In genomic region chr6:159748127-159748526, GRCh38 we compare ENCODE assay signal across 6 cellular contexts. TPM values are rescaled to one million over a fixed set of nuclear protein-coding genes. Genes with fewer than 3 reads are reported as not detected.
"Had no signal": no experiment of that assay in that cellular context is flagged by ENCODE, and none has a peak within 500 bp of the region (broad histone marks: within the 10 kb centered on the region; RNA-seq: fewer than 3 reads in every experiment).

No MANE protein-coding gene starts in this region.

RNA-seq across cellular contexts. Expression of gene PNLDC1, which starts 51.9 kb away (rescaled TPM):
- total RNA-seq: chondrocyte, M059J, PC-3, Peyer's patch, SJSA1 had no signal
- polyA plus RNA-seq: SK-N-SH had no signal
